Comparison of ENCODE assay signal across 18 cellular contexts in genomic region chr21:38229260-38229877, GRCh38. TPM values are rescaled to one million over a fixed set of nuclear protein-coding genes. Genes with fewer than 3 reads are reported as not detected.
DNase-seq lines count a peak whose midpoint lies in the region; ATAC-seq and TF ChIP-seq lines count a peak whose summit lies in the region.
"Had no signal": no experiment of that assay in that cellular context is flagged by ENCODE, and none has a peak within 500 bp of the region (broad histone marks: within the 10 kb centered on the region; RNA-seq: fewer than 3 reads in every experiment).

No MANE protein-coding gene starts in this region.

- 85% methylated on average over 6 of the region's 9 CpGs for whole genome bisulfite sequencing in esophagus muscularis mucosa
- 60 to 86% (median 76%) methylated on average over 9 of the region's 9 CpGs for WGBS in spleen, 5 donors

- no peaks in the 10 kb centered on the region for H3K4me1 ChIP-seq in esophagus muscularis mucosa
- no peaks in the 10 kb centered on the region for H3K4me1 ChIP-seq in spleen
- H3K4me1 ChIP-seq: A549 had no signal

- H3K4me3 ChIP-seq in esophagus muscularis mucosa (no peak overlapping the region), spleen (peak overlapping the region in 1 of 8 donors; percentile 55)
- H3K4me3 ChIP-seq: A549 had no signal

- H3K36me3 ChIP-seq in esophagus muscularis mucosa (no peaks in the 10 kb centered on the region), spleen (no peaks in the 10 kb centered on the region)

- ATAC-seq in GM19452 (IDR thresholded peaks at IDR 0.05; ENCODE audit: unreplicated experiment) = no peak
- ATAC-seq: A549; activated naive CD8-positive, alpha-beta T cell treated with anti-CD3 and anti-CD28 coated beads, Interleukin-2, amount 50 U/mL, for 24 hours; activated T-helper 17 cell treated with anti-CD3 and anti-CD28 coated beads, Interleukin-2, amount 50 U/mL, for 72 hours; stimulated activated naive B cell treated with anti-CD40 and anti-IgM and Interleukin-4, amounts not matched to agents 10 μg/mL and 1 μg/mL and 100 μg/mL, for 72 hours had no signal

- intact Hi-C loops in esophagus muscularis mucosa (cut with DNase I) = no loop called here
- intact Hi-C loops in spleen (cut with DNase I; ENCODE audit: low total_unique reads) = no loop called here

- no peaks in the 10 kb centered on the region for H3K27me3 ChIP-seq in esophagus muscularis mucosa
- no peaks in the 10 kb centered on the region for H3K27me3 ChIP-seq in spleen (replicated peaks in 1 of 7)

- peaks cover 0 to 56% (median 42%) of the 10 kb centered on the region in 4 donors for H3K9me3 ChIP-seq in esophagus muscularis mucosa
- H3K9me3 ChIP-seq in spleen = peaks cover 5 to 90% (median 75%) of the 10 kb centered on the region in 8 donors

- TF ChIP-seq EP300 in esophagus muscularis mucosa (IDR thresholded peaks at IDR 0.05) = no peak

- TF ChIP-seq CTCF in esophagus muscularis mucosa (IDR thresholded peaks at IDR 0.05) (no peak), spleen (IDR thresholded peaks at IDR 0.05 in 8 of 11, conservative IDR thresholded peaks at IDR 0.05 in 3 of 11) (no peak)

- DNase-seq in NCI-H748 (lab: John Stamatoyannopoulos, UW; ENCODE audit: unreplicated experiment) = peak; percentile 25
- no peak for DNase-seq in NCI-H748 treated with DMSO at 0.1 percent for 48 hours (lab: John Stamatoyannopoulos, UW)
- peak; percentile 8 for DNase-seq in NCI-H226
- DNase-seq in esophagus muscularis mucosa (ENCODE audit: extremely low spot score) = peak; percentile 8
- DNase-seq in spleen = peak; percentile 74
- DNase-seq in Ammon's horn (ENCODE audit: low spot score) = no peak
- DNase-seq in stimulated activated CD4-positive, alpha-beta T cell treated with anti-CD3 and anti-CD28 coated beads, Interleukin-4, amount 100 ng/mL, for 1 hour = no peak
- DNase-seq: activated CD4-positive, CD25-positive, alpha-beta regulatory T cell; activated naive CD8-positive, alpha-beta T cell treated with anti-CD3 and anti-CD28 coated beads, Interleukin-2, amount 50 U/mL, for 24 hours; effector CD4-positive, alpha-beta T cell; midbrain; NCI-H1436 treated with DMSO at 0.1 percent for 48 hours; NCI-H446 treated with DMSO at 0.1 percent for 48 hours; SHP77 treated with DMSO at 0.1 percent for 48 hours; stimulated activated naive B cell treated with anti-CD40 and anti-IgM and Interleukin-4, amounts not matched to agents 10 μg/mL and 1 μg/mL and 100 μg/mL, for 72 hours had no signal

- no peak for TF ChIP-seq POLR2A in esophagus muscularis mucosa (IDR thresholded peaks at IDR 0.05; ENCODE audit: low read depth)
- no peak for TF ChIP-seq POLR2A in spleen (IDR thresholded peaks at IDR 0.05)

- H3K27ac ChIP-seq in esophagus muscularis mucosa (replicated peaks in 1 of 4) = no peak overlapping the region
- H3K27ac ChIP-seq in spleen = peak overlapping the region in 7 of 8 donors; percentile 30 to 87 (median 74)
- H3K27ac ChIP-seq: A549 had no signal

RNA-seq across cellular contexts. Expression of gene KCNJ15, which starts 27.4 kb away (rescaled TPM):
- 1 to 10 TPM in 2 of 4 donors, not detected in 2; 1.2 to 1.6 TPM for total RNA-seq in esophagus muscularis mucosa
- total RNA-seq in spleen = 10 to 100 TPM in 6 of 7 donors, 1 to 10 TPM in 1; 8.9 to 45.6 (median 20.6) TPM
- 1 to 10 TPM in 2 of 3 donors, under 1 TPM in 1; 0.27 to 2.1 (median 1.3) TPM for polyA plus RNA-seq in spleen

Comparison
In these comparisons a context has a peak if more than half of its experiments do, and no peak if none do; other contexts are left out.
1. DNase-seq: peak in NCI-H748 (single experiment), NCI-H226 (single experiment), esophagus muscularis mucosa (single experiment) and spleen (single experiment); none in NCI-H748 treated with DMSO at 0.1 percent for 48 hours (single experiment), Ammon's horn (single experiment) and stimulated activated CD4-positive, alpha-beta T cell treated with anti-CD3 and anti-CD28 coated beads, Interleukin-4, amount 100 ng/mL, for 1 hour (single experiment).
2. H3K27ac ChIP-seq: peak in spleen (7 of 8); none in esophagus muscularis mucosa (0 of 4).